Comparison of ENCODE assay signal across 23 cellular contexts in genomic region chr16:67914758-67915622, GRCh38. TPM values are rescaled to one million over a fixed set of nuclear protein-coding genes. Genes with fewer than 3 reads are reported as not detected.
A peak's percentile ranks its signal among the peaks of the same experiment; 100 is the strongest.
DNase-seq lines count a peak whose midpoint lies in the region; FAIRE-seq and TF ChIP-seq lines count a peak whose summit lies in the region.
"Had no signal": no experiment of that assay in that cellular context is flagged by ENCODE, and none has a peak within 500 bp of the region (broad histone marks: within the 10 kb centered on the region; RNA-seq: fewer than 3 reads in every experiment).

No MANE protein-coding gene starts in this region.

- no peak for TF ChIP-seq CTCF in endothelial cell (IDR thresholded peaks at IDR 0.05; ENCODE audit: unreplicated experiment)

- H3K9me3 Mint-ChIP-seq in endothelial cell (ENCODE audit: unreplicated experiment): no peaks in the 10 kb centered on the region
- H3K9me3 Mint-ChIP-seq: activated CD8-positive, alpha-beta T cell treated with anti-CD3 and anti-CD28 coated beads for 36 hours; activated T-cell treated with anti-CD3 and anti-CD28 coated beads, Interleukin-2, amount 50 U/mL, for 4 hours; stimulated activated memory B cell treated with anti-CD40 and anti-IgM and Interleukin-4, amounts not matched to agents 10 μg/mL and 1 μg/mL and 100 μg/mL, for 72 hours; T-helper 1 cell treated with Interleukin-12 subunit alpha and Interleukin-12 subunit beta and Interleukin-4 antibody, amounts not matched to agents 30 μg/mL and 1 μg/mL, for 36 hours had no signal

- FAIRE-seq in RCC 7860 (lab: Jason Lieb, UNC): no peak

- peaks cover 45% of the 10 kb centered on the region for H3K36me3 Mint-ChIP-seq in endothelial cell (ENCODE audit: low read depth, unreplicated experiment)

- no peaks in the 10 kb centered on the region for H3K4me1 Mint-ChIP-seq in endothelial cell (ENCODE audit: unreplicated experiment)

- no peaks in the 10 kb centered on the region for H3K27me3 ChIP-seq in HUES48 (ENCODE audit: control insufficient read depth, insufficient read depth, low read length)
- no peaks in the 10 kb centered on the region for H3K27me3 ChIP-seq in trophoblast cell (ENCODE audit: insufficient read depth, low read length)
- H3K27me3 ChIP-seq: esophagus squamous epithelium had no signal

- peaks cover 24% of the 10 kb centered on the region for H3K36me3 ChIP-seq in HUES48 (ENCODE audit: control insufficient read depth, insufficient read depth, low read length)
- H3K36me3 ChIP-seq in trophoblast cell (ENCODE audit: control insufficient read depth in 1 of 2, insufficient read depth in 2 of 2, low read length in 2 of 2): peaks cover 10 to 16% of the 10 kb centered on the region in 2 experiments

- no peak overlapping the region for H2BK120ac ChIP-seq in trophoblast cell (ENCODE audit: insufficient read depth, low read length, poor library complexity)

- no peak overlapping the region for H2BK12ac ChIP-seq in trophoblast cell (ENCODE audit: low read length)

- no peak overlapping the region for H4K8ac ChIP-seq in trophoblast cell (ENCODE audit: low read depth, low read length)

- no peak overlapping the region for H3K18ac ChIP-seq in trophoblast cell (ENCODE audit: low read length)

- H3K4ac ChIP-seq in trophoblast cell (ENCODE audit: low read depth, low read length): no peak overlapping the region

- H3K27ac ChIP-seq in HUES48 (ENCODE audit: low read depth, low read length) (peak overlapping the region; percentile 50), trophoblast cell (ENCODE audit: low read depth, low read length) (no peak overlapping the region)
- H3K27ac ChIP-seq: esophagus squamous epithelium, WERI-Rb-1 had no signal

- H4K12ac ChIP-seq in trophoblast cell (ENCODE audit: low read depth, low read length): no peak overlapping the region

- H3K27me3 Mint-ChIP-seq in endothelial cell (ENCODE audit: unreplicated experiment): peaks cover 6% of the 10 kb centered on the region
- H3K27me3 Mint-ChIP-seq: activated CD8-positive, alpha-beta T cell treated with anti-CD3 and anti-CD28 coated beads for 36 hours; activated naive CD8-positive, alpha-beta T cell; stimulated activated memory B cell treated with anti-CD40 and anti-IgM and Interleukin-4, amounts not matched to agents 10 μg/mL and 1 μg/mL and 100 μg/mL, for 72 hours had no signal

- no peak overlapping the region for H4K91ac ChIP-seq in trophoblast cell (ENCODE audit: low read depth, low read length)

- DNase-seq in endothelial cell (ENCODE audit: low spot score) (no peak), trophoblast cell (no peak), cerebellar cortex (ENCODE audit: low spot score) (no peak), RCC 7860 (ENCODE audit: low spot score) (no peak), UCSD-AML1 (lab: John Stamatoyannopoulos, UW; ENCODE audit: unreplicated experiment) (no peak)
- DNase-seq: activated CD8-positive, alpha-beta T cell treated with anti-CD3 and anti-CD28 coated beads for 36 hours; activated T-cell treated with anti-CD3 and anti-CD28 coated beads, Interleukin-2, amount 50 U/mL, for 4 hours; DND-41; effector CD8-positive, alpha-beta T cell; esophagus squamous epithelium; NCI-H1694 treated with DMSO at 0.1 percent for 48 hours; NCI-H2227 treated with DMSO at 0.1 percent for 48 hours; NCI-H774; right cardiac atrium; SIG-M5; WERI-Rb-1 had no signal

- H3K23ac ChIP-seq in trophoblast cell (ENCODE audit: low read length): no peak overlapping the region

- H3K14ac ChIP-seq in trophoblast cell (ENCODE audit: low read length): no peak overlapping the region

- no peaks in the 10 kb centered on the region for H3K9me3 ChIP-seq in HUES48 (ENCODE audit: control insufficient read depth, insufficient read depth, low read length)
- no peaks in the 10 kb centered on the region for H3K9me3 ChIP-seq in trophoblast cell (ENCODE audit: insufficient read depth, low read depth, low read length)
- H3K9me3 ChIP-seq: esophagus squamous epithelium, thoracic aorta had no signal

- H3K9ac ChIP-seq in HUES48 (ENCODE audit: low read depth, low read length) (peak overlapping the region; percentile 8; the same call in 1 of the 2 replicates), trophoblast cell (ENCODE audit: low read length) (no peak overlapping the region)

- H3K27ac Mint-ChIP-seq in endothelial cell (ENCODE audit: unreplicated experiment): no peak overlapping the region
- H3K27ac Mint-ChIP-seq: activated CD8-positive, alpha-beta T cell treated with anti-CD3 and anti-CD28 coated beads for 36 hours; activated naive CD8-positive, alpha-beta T cell; stimulated activated memory B cell treated with anti-CD40 and anti-IgM and Interleukin-4, amounts not matched to agents 10 μg/mL and 1 μg/mL and 100 μg/mL, for 72 hours; T-helper 1 cell treated with Interleukin-12 subunit alpha and Interleukin-12 subunit beta and Interleukin-4 antibody, amounts not matched to agents 30 μg/mL and 1 μg/mL, for 36 hours had no signal

- H3K4me3 ChIP-seq in HUES48 (ENCODE audit: low read depth, low read length) (no peak overlapping the region), trophoblast cell (ENCODE audit: low read depth, low read length) (peak overlapping the region; percentile 23)
- H3K4me3 ChIP-seq: esophagus squamous epithelium, thoracic aorta had no signal

- H3K4me2 ChIP-seq in trophoblast cell (ENCODE audit: low read length): no peak overlapping the region

- H2AFZ ChIP-seq in trophoblast cell (ENCODE audit: insufficient read depth, low read length, poor library complexity): no peak overlapping the region

- no peaks in the 10 kb centered on the region for H3K79me2 ChIP-seq in trophoblast cell (ENCODE audit: control insufficient read depth, insufficient read depth, low read length, poor library complexity)

- no peak overlapping the region for H2AK5ac ChIP-seq in trophoblast cell (ENCODE audit: low read length)

- H3K4me3 Mint-ChIP-seq in endothelial cell (ENCODE audit: unreplicated experiment): peak overlapping the region; percentile 0
- H3K4me3 Mint-ChIP-seq: activated CD8-positive, alpha-beta T cell treated with anti-CD3 and anti-CD28 coated beads for 36 hours; activated naive CD8-positive, alpha-beta T cell; activated T-cell treated with anti-CD3 and anti-CD28 coated beads, Interleukin-2, amount 50 U/mL, for 4 hours; stimulated activated memory B cell treated with anti-CD40 and anti-IgM and Interleukin-4, amounts not matched to agents 10 μg/mL and 1 μg/mL and 100 μg/mL, for 72 hours; T-helper 1 cell treated with Interleukin-12 subunit alpha and Interleukin-12 subunit beta and Interleukin-4 antibody, amounts not matched to agents 30 μg/mL and 1 μg/mL, for 36 hours had no signal

- WGBS in trophoblast cell (ENCODE audit: extremely low coverage, insufficient coverage, insufficient read length): no CpG with 5 or more reads among the region's 7 CpGs

- H3K79me1 ChIP-seq in trophoblast cell (ENCODE audit: low read length): no peaks in the 10 kb centered on the region

- H2BK5ac ChIP-seq in trophoblast cell (ENCODE audit: low read depth, low read length, poor library complexity): no peak overlapping the region

- H3K4me1 ChIP-seq in HUES48 (ENCODE audit: control insufficient read depth, insufficient read depth, low read length): peaks cover 16% of the 10 kb centered on the region
- peaks cover 9 to 23% of the 10 kb centered on the region in 2 experiments for H3K4me1 ChIP-seq in trophoblast cell (ENCODE audit: control insufficient read depth in 1 of 2, insufficient read depth in 2 of 2, low read length in 2 of 2)

RNA-seq across cellular contexts. Expression of gene CTRL, which starts 16.7 kb away (rescaled TPM):
- 0.56 TPM for total RNA-seq in endothelial cell (ENCODE audit: unreplicated experiment)
- polyA plus RNA-seq in trophoblast cell (2013): 0.34 and 0.42 TPM in 2 replicates
- total RNA-seq: chondrocyte had no signal

RNA-seq across cellular contexts. Expression of gene PSMB10, which starts 21.7 kb away (rescaled TPM):
- 15.3 TPM for total RNA-seq in endothelial cell (ENCODE audit: unreplicated experiment)
- 12.5 and 14.2 TPM in 2 replicates for polyA plus RNA-seq in trophoblast cell (2013)

RNA-seq across cellular contexts. Expression of gene PSKH1, which starts 21.9 kb away (rescaled TPM):
- 47.5 TPM for total RNA-seq in endothelial cell (ENCODE audit: unreplicated experiment)
- 17.9 and 25.2 TPM in 2 replicates for polyA plus RNA-seq in trophoblast cell (2013)

RNA-seq across cellular contexts. Expression of gene LCAT, which starts 28.9 kb away (rescaled TPM):
- 17.0 TPM for total RNA-seq in endothelial cell (ENCODE audit: unreplicated experiment)
- 21.7 and 21.9 TPM in 2 replicates for polyA plus RNA-seq in trophoblast cell (2013)

RNA-seq across cellular contexts. Expression of gene NRN1L, which starts 30.3 kb away (rescaled TPM):
- 0.56 TPM for total RNA-seq in endothelial cell (ENCODE audit: unreplicated experiment)
- polyA plus RNA-seq in trophoblast cell (2013): 3.8 and 4.2 TPM in 2 replicates
- total RNA-seq: activated T-cell treated with anti-CD3 and anti-CD28 coated beads, Interleukin-2, amount 50 U/mL, for 4 hours; left ventricle myocardium superior; thoracic aorta had no signal
